Comparison of ENCODE assay signal across 8 cellular contexts in genomic region chr17:81976332-81977210, GRCh38. TPM values are rescaled to one million over a fixed set of nuclear protein-coding genes. Genes with fewer than 3 reads are reported as not detected.
A peak's percentile ranks its signal among the peaks of the same experiment; 100 is the strongest.
DNase-seq lines count a peak whose midpoint lies in the region; ATAC-seq and TF ChIP-seq lines count a peak whose summit lies in the region.

No MANE protein-coding gene starts in this region.

- H3K9me3 ChIP-seq in ovary: no peaks in the 10 kb centered on the region

- no peak for TF ChIP-seq POLR2A in ovary (IDR thresholded peaks at IDR 0.05)

- H3K27me3 ChIP-seq in ovary: no peaks in the 10 kb centered on the region

- ATAC-seq in GM21717 (IDR thresholded peaks at IDR 0.05; ENCODE audit: unreplicated experiment): peak; percentile 7
- ATAC-seq in GM21515 (IDR thresholded peaks at IDR 0.05; ENCODE audit: unreplicated experiment): no peak

- peaks cover 6% of the 10 kb centered on the region for H3K4me1 ChIP-seq in ovary (ENCODE audit: insufficient read depth)

- 26 to 29% (median 28%) methylated on average over 30 of the region's 30 CpGs for WGBS in ovary, 3 donors

- intact Hi-C loops in ovary (cut with DNase I): no loop called here

- H3K27ac ChIP-seq in ovary: peak overlapping the region in 1 of 2 donors; percentile 68

- H3K36me3 ChIP-seq in ovary: no peaks in the 10 kb centered on the region

- no peak for DNase-seq in AG09309 (ENCODE audit: low read depth)
- DNase-seq in NCI-H187 (lab: John Stamatoyannopoulos, UW): peak; percentile 20 to 48
- peak; percentile 48 for DNase-seq in activated CD8-positive, alpha-beta memory T cell treated with anti-CD3 and anti-CD28 coated beads, Interleukin-2, amount 50 U/mL, for 4 hours
- DNase-seq in fibroblast of pulmonary artery (ENCODE audit: low read depth): no peak
- DNase-seq in ovary: peak in 3 of 5 donors; percentile 34 to 64 (median 55)
- no peak for DNase-seq in superior temporal gyrus (ENCODE audit: extremely low spot score)

- TF ChIP-seq EP300 in ovary (IDR thresholded peaks at IDR 0.05): no peak

- H3K4me3 ChIP-seq in AG09309 (ENCODE audit: control insufficient read depth, low read depth, low read length) (peak overlapping the region; percentile 64), fibroblast of pulmonary artery (replicated peaks; ENCODE audit: low read depth, low read length) (peak overlapping the region; percentile 81), ovary (peak overlapping the region; percentile 65)

- TF ChIP-seq CTCF in AG09309 (IDR thresholded peaks at IDR 0.05; ENCODE audit: control insufficient read depth, insufficient read depth, low read depth, low read length, missing control alignments): no peak
- no peak for TF ChIP-seq CTCF in fibroblast of pulmonary artery (IDR thresholded peaks at IDR 0.05; ENCODE audit: low read length, missing control alignments)
- no peak for TF ChIP-seq CTCF in ovary (IDR thresholded peaks at IDR 0.05)

RNA-seq across cellular contexts. Expression of gene ASPSCR1, which starts 0.9 kb away (rescaled TPM):
- total RNA-seq in ovary: 10 to 100 TPM; 18.0 to 39.9 (median 25.8) TPM
- polyA plus RNA-seq in ovary: 10 to 100 TPM in 1 of 2 donors, 1 to 10 TPM in 1; 1.6 to 24.3 TPM

RNA-seq across cellular contexts. Expression of gene NOTUM, which starts 15.6 kb away (rescaled TPM):
- total RNA-seq in ovary: under 1 TPM in 3 of 7 donors, not detected in 4; 0.20 to 0.36 (median 0.24) TPM
- polyA plus RNA-seq in ovary: under 1 TPM in 1 of 2 donors, not detected in 1; 0.05 TPM

RNA-seq across cellular contexts. Expression of gene MYADML2, which starts 29.5 kb away (rescaled TPM):
- not detected for total RNA-seq in ovary
- not detected for polyA plus RNA-seq in ovary

RNA-seq across cellular contexts. Expression of gene PYCR1, which starts 39.5 kb away (rescaled TPM):
- 100 to 1,000 TPM in 1 of 7 donors, 10 to 100 TPM in 2, 1 to 10 TPM in 4; 1.5 to 119 (median 9.4) TPM for total RNA-seq in ovary
- 1 to 10 TPM; 6.1 to 8.1 TPM for polyA plus RNA-seq in ovary

RNA-seq across cellular contexts. Expression of gene CENPX, which starts 46.1 kb away (rescaled TPM):
- 10 to 100 TPM; 27.5 to 59.7 (median 35.3) TPM for total RNA-seq in ovary
- 10 to 100 TPM in 1 of 2 donors, 1 to 10 TPM in 1; 3.3 to 68.8 TPM for polyA plus RNA-seq in ovary

Comparison
In these comparisons a context has a peak if more than half of its experiments do, and no peak if none do; other contexts are left out.
1. DNase-seq: peak in NCI-H187 (2 of 2), activated CD8-positive, alpha-beta memory T cell treated with anti-CD3 and anti-CD28 coated beads, Interleukin-2, amount 50 U/mL, for 4 hours (single experiment) and ovary (3 of 5); none in AG09309 (single experiment), fibroblast of pulmonary artery (single experiment) and superior temporal gyrus (single experiment).
2. Peak in every context shown above with its lines, with median percentiles within 50 percentile points of each other: H3K4me3 ChIP-seq.